In genomic region chr10:125761961-125762360, GRCh38 we compare ENCODE assay signal across 1 cellular context.
TF ChIP-seq lines count a peak whose summit lies in the region.

No MANE protein-coding gene starts in this region.

TF ChIP-seq in endothelial cell of umbilical vein, 7 proteins besides CTCF, POLR2A, EP300 and RAD21:
- TF ChIP-seq JUN (IDR thresholded peaks at IDR 0.05; ENCODE audit: borderline replicate concordance, insufficient read depth, insufficient read length, low read depth) (no peak), FOS (IDR thresholded peaks at IDR 0.05; ENCODE audit: borderline replicate concordance, insufficient read depth, low read length) (no peak), MYC (IDR thresholded peaks at IDR 0.05; ENCODE audit: low read depth, low read length) (no peak), POLR2AphosphoS5 (IDR thresholded peaks at IDR 0.05; ENCODE audit: insufficient read depth, low read depth, low read length) (no peak), EZH2 (IDR thresholded peaks at IDR 0.05; ENCODE audit: borderline replicate concordance, low read depth, low read length, severe bottlenecking) (no peak), GATA2 (IDR thresholded peaks at IDR 0.05; ENCODE audit: insufficient read depth, insufficient read length, low read depth, low read length) (no peak)
